Comparison of ENCODE assay signal across 7 cellular contexts in the genomic region with DNA sequence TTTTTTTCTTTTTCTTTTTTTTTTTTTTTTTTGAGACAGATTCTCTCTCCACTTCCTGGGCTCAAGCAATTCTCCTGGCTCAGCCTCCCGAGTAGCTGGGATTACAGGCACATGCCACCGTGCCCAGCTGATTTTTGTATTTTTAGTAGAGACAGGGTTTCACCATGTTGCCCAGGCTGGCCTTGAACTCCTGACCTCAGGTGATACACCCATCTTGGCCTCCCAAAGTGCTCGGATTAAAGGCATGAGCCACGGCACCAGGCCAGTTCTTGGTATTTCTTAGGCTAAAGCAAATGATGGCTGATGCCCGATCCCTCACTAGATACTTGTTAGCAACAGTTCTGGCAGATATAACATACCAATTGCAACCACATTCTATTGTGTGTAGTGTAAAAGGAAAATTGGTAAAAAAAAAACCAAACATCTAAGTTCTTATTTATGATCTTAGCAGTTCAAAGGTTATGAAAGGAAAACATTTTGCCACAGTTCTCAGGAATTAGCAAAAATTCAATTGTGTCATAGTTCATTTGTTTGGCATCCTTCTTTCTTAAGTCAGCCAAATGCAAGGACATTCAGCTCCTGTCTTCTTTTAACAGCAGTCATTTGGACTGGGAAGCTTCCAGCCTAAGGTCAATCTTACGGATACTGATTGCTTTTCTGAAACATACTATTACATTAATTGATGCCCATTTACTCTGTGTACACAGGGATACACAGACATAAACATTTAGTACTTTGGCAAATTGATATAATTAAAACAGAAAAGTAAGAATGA.
DNase-seq lines count a peak whose midpoint lies in the region; ATAC-seq and TF ChIP-seq lines count a peak whose summit lies in the region.
"Not testable (repeated sequence)": the region's sequence is repeated elsewhere in the genome, so short reads cannot be mapped to it uniquely, and the experiment has no call there.

No MANE protein-coding gene starts in this region.

- H3K27ac Mint-ChIP-seq in CD8-positive, alpha-beta memory T cell: peak overlapping the region in 7 of 8 donors; percentile 46 to 94 (median 84)
- H3K27ac Mint-ChIP-seq in T-cell: peak overlapping the region; percentile 84 to 86
- peak overlapping the region; percentile 5 for H3K27ac Mint-ChIP-seq in activated CD4-positive, alpha-beta memory T cell treated with anti-CD3 and anti-CD28 coated beads, Interleukin-2, amount 10 ng/mL, durations not matched to agents 7 days and 5 days
- peak overlapping the region; percentile 13 for H3K27ac Mint-ChIP-seq in activated T-helper 1 cell treated with anti-CD3 and anti-CD28 coated beads, Interleukin-12 subunit alpha, Interleukin-12 subunit beta, Interleukin-2, Interleukin-4 antibody, amounts not matched to agents 30 ng/mL and 10 ng/mL and 1 ng/mL, durations not matched to agents 14 hours and 24 hours and 36 hours
- H3K27ac Mint-ChIP-seq in activated naive CD8-positive, alpha-beta T cell treated with anti-CD3 and anti-CD28 coated beads, Interleukin-2, amount 50 U/mL, for 24 hours: peak overlapping the region; percentile 43
- H3K27ac Mint-ChIP-seq in natural killer cell: peak overlapping the region; percentile 73 to 83

- H3K4me3 ChIP-seq in CD8-positive, alpha-beta memory T cell (ENCODE audit: low read length): not testable (repeated sequence)

- POLR2A ChIA-PET in CD8-positive, alpha-beta memory T cell (lab: Charles Lee); activated CD4-positive, alpha-beta memory T cell treated with anti-CD3 and anti-CD28 coated beads, Interleukin-2, amount 10 ng/mL, durations not matched to agents 7 days and 5 days (lab: Charles Lee): not testable (repeated sequence)
- POLR2A ChIA-PET in T-cell (lab: Charles Lee): interaction anchor here (0.6 to 0.7 kb wide), 2 partner anchors 19 to 72 kb away, joined by 3 to 10 read pairs; no protein-coding TSS in a partner anchor

- H3K9me3 Mint-ChIP-seq in CD8-positive, alpha-beta memory T cell: peaks cover 6 to 20% (median 11%) of the 10 kb centered on the region in 5 donors
- H3K9me3 Mint-ChIP-seq in T-cell: peaks cover 11 to 19% (median 12%) of the 10 kb centered on the region in 3 donors
- peaks cover 22% of the 10 kb centered on the region for H3K9me3 Mint-ChIP-seq in activated CD4-positive, alpha-beta memory T cell treated with anti-CD3 and anti-CD28 coated beads, Interleukin-2, amount 10 ng/mL, durations not matched to agents 7 days and 5 days
- peaks cover 17% of the 10 kb centered on the region for H3K9me3 Mint-ChIP-seq in activated T-helper 1 cell treated with anti-CD3 and anti-CD28 coated beads, Interleukin-12 subunit alpha, Interleukin-12 subunit beta, Interleukin-2, Interleukin-4 antibody, amounts not matched to agents 30 ng/mL and 10 ng/mL and 1 ng/mL, durations not matched to agents 14 hours and 24 hours and 36 hours
- peaks cover 20% of the 10 kb centered on the region for H3K9me3 Mint-ChIP-seq in activated naive CD8-positive, alpha-beta T cell treated with anti-CD3 and anti-CD28 coated beads, Interleukin-2, amount 50 U/mL, for 24 hours
- not testable (repeated sequence) for H3K9me3 Mint-ChIP-seq in natural killer cell

- not testable (repeated sequence) for H3K27ac ChIP-seq in CD8-positive, alpha-beta memory T cell (ENCODE audit: low read depth, low read length)

- H3K27me3 ChIP-seq in CD8-positive, alpha-beta memory T cell (ENCODE audit: insufficient read depth, low read length, poor library complexity, severe bottlenecking): not testable (repeated sequence)

- not testable (repeated sequence) for H3K9me3 ChIP-seq in CD8-positive, alpha-beta memory T cell (ENCODE audit: low read length)

- H3K36me3 ChIP-seq in CD8-positive, alpha-beta memory T cell (ENCODE audit: insufficient read depth, low read length): not testable (repeated sequence)

- CTCF ChIA-PET in CD8-positive, alpha-beta memory T cell (lab: Charles Lee): not testable (repeated sequence)
- CTCF ChIA-PET in T-cell (lab: Charles Lee): interaction anchor here in 1 of 2 donors (1.1 kb wide), 1 partner anchor 98 kb away, joined by 3 read pairs; no protein-coding TSS in a partner anchor
- CTCF ChIA-PET in activated CD4-positive, alpha-beta memory T cell treated with anti-CD3 and anti-CD28 coated beads, Interleukin-2, amount 10 ng/mL, durations not matched to agents 7 days and 5 days (lab: Charles Lee): interaction anchor here (0.6 kb wide), 2 partner anchors 43 to 152 kb away, joined by 3 to 5 read pairs; no protein-coding TSS in a partner anchor

- H3K4me1 ChIP-seq in CD8-positive, alpha-beta memory T cell (ENCODE audit: insufficient read depth, low read length): peaks cover 24% of the 10 kb centered on the region

- TF ChIP-seq CTCF in natural killer cell (IDR thresholded peaks at IDR 0.05): not testable (repeated sequence)

- peak overlapping the region in 4 of 7 donors; percentile 38 to 63 (median 50) for H3K4me3 Mint-ChIP-seq in CD8-positive, alpha-beta memory T cell
- H3K4me3 Mint-ChIP-seq in T-cell: peak overlapping the region in 1 of 3 donors; percentile 62
- not testable (repeated sequence) for H3K4me3 Mint-ChIP-seq in activated CD4-positive, alpha-beta memory T cell treated with anti-CD3 and anti-CD28 coated beads, Interleukin-2, amount 10 ng/mL, durations not matched to agents 7 days and 5 days; activated naive CD8-positive, alpha-beta T cell treated with anti-CD3 and anti-CD28 coated beads, Interleukin-2, amount 50 U/mL, for 24 hours
- peak overlapping the region; percentile 0 for H3K4me3 Mint-ChIP-seq in activated T-helper 1 cell treated with anti-CD3 and anti-CD28 coated beads, Interleukin-12 subunit alpha, Interleukin-12 subunit beta, Interleukin-2, Interleukin-4 antibody, amounts not matched to agents 30 ng/mL and 10 ng/mL and 1 ng/mL, durations not matched to agents 14 hours and 24 hours and 36 hours
- H3K4me3 Mint-ChIP-seq in natural killer cell: peak overlapping the region; percentile 18

- peaks cover 24 to 52% (median 27%) of the 10 kb centered on the region in 3 donors for H3K36me3 Mint-ChIP-seq in CD8-positive, alpha-beta memory T cell
- H3K36me3 Mint-ChIP-seq in T-cell (peaks cover 37% of the 10 kb centered on the region), natural killer cell (peaks cover 16% of the 10 kb centered on the region)
- H3K36me3 Mint-ChIP-seq in activated CD4-positive, alpha-beta memory T cell treated with anti-CD3 and anti-CD28 coated beads, Interleukin-2, amount 10 ng/mL, durations not matched to agents 7 days and 5 days (ENCODE audit: low read depth): peaks cover 54% of the 10 kb centered on the region
- peaks cover 19% of the 10 kb centered on the region for H3K36me3 Mint-ChIP-seq in activated T-helper 1 cell treated with anti-CD3 and anti-CD28 coated beads, Interleukin-12 subunit alpha, Interleukin-12 subunit beta, Interleukin-2, Interleukin-4 antibody, amounts not matched to agents 30 ng/mL and 10 ng/mL and 1 ng/mL, durations not matched to agents 14 hours and 24 hours and 36 hours (ENCODE audit: low read depth)
- peaks cover 22% of the 10 kb centered on the region for H3K36me3 Mint-ChIP-seq in activated naive CD8-positive, alpha-beta T cell treated with anti-CD3 and anti-CD28 coated beads, Interleukin-2, amount 50 U/mL, for 24 hours (ENCODE audit: low read depth)

- intact Hi-C loops in activated T-helper 1 cell treated with anti-CD3 and anti-CD28 coated beads, Interleukin-12 subunit alpha, Interleukin-12 subunit beta, Interleukin-2, Interleukin-4 antibody, amounts not matched to agents 30 ng/mL and 10 ng/mL and 1 ng/mL, durations not matched to agents 14 hours and 24 hours and 36 hours (cut with micrococcal nuclease); Right ventricle myocardium inferior (cut with DNase I); natural killer cell (cut with micrococcal nuclease): not testable (repeated sequence)

- ATAC-seq in T-cell (replicated peaks in 1 of 4); activated naive CD8-positive, alpha-beta T cell treated with anti-CD3 and anti-CD28 coated beads, Interleukin-2, amount 50 U/mL, for 24 hours; natural killer cell: not testable (repeated sequence)
- ATAC-seq in Right ventricle myocardium inferior: peak; percentile 45

- peaks cover 36 to 67% (median 38%) of the 10 kb centered on the region in 3 donors for H3K4me1 Mint-ChIP-seq in CD8-positive, alpha-beta memory T cell
- H3K4me1 Mint-ChIP-seq in T-cell: peaks cover 31 to 43% (median 39%) of the 10 kb centered on the region in 3 donors
- peaks cover 23% of the 10 kb centered on the region for H3K4me1 Mint-ChIP-seq in activated CD4-positive, alpha-beta memory T cell treated with anti-CD3 and anti-CD28 coated beads, Interleukin-2, amount 10 ng/mL, durations not matched to agents 7 days and 5 days
- peaks cover 30% of the 10 kb centered on the region for H3K4me1 Mint-ChIP-seq in activated T-helper 1 cell treated with anti-CD3 and anti-CD28 coated beads, Interleukin-12 subunit alpha, Interleukin-12 subunit beta, Interleukin-2, Interleukin-4 antibody, amounts not matched to agents 30 ng/mL and 10 ng/mL and 1 ng/mL, durations not matched to agents 14 hours and 24 hours and 36 hours (ENCODE audit: low read depth)
- H3K4me1 Mint-ChIP-seq in activated naive CD8-positive, alpha-beta T cell treated with anti-CD3 and anti-CD28 coated beads, Interleukin-2, amount 50 U/mL, for 24 hours: peaks cover 31% of the 10 kb centered on the region
- H3K4me1 Mint-ChIP-seq in natural killer cell: peaks cover 32 to 37% of the 10 kb centered on the region in 2 donors

- not testable (repeated sequence) for DNase-seq in CD8-positive, alpha-beta memory T cell; T-cell; activated CD4-positive, alpha-beta memory T cell treated with anti-CD3 and anti-CD28 coated beads, Interleukin-2, amount 10 ng/mL, durations not matched to agents 7 days and 5 days; activated T-helper 1 cell treated with anti-CD3 and anti-CD28 coated beads, Interleukin-12 subunit alpha, Interleukin-12 subunit beta, Interleukin-2, Interleukin-4 antibody, amounts not matched to agents 30 ng/mL and 10 ng/mL and 1 ng/mL, durations not matched to agents 14 hours and 24 hours and 36 hours (ENCODE audit: low spot score); activated naive CD8-positive, alpha-beta T cell treated with anti-CD3 and anti-CD28 coated beads, Interleukin-2, amount 50 U/mL, for 24 hours; Right ventricle myocardium inferior (ENCODE audit: missing footprints); natural killer cell

- not testable (repeated sequence) for H3K27me3 Mint-ChIP-seq in CD8-positive, alpha-beta memory T cell; T-cell; activated CD4-positive, alpha-beta memory T cell treated with anti-CD3 and anti-CD28 coated beads, Interleukin-2, amount 10 ng/mL, durations not matched to agents 7 days and 5 days; activated T-helper 1 cell treated with anti-CD3 and anti-CD28 coated beads, Interleukin-12 subunit alpha, Interleukin-12 subunit beta, Interleukin-2, Interleukin-4 antibody, amounts not matched to agents 30 ng/mL and 10 ng/mL and 1 ng/mL, durations not matched to agents 14 hours and 24 hours and 36 hours (ENCODE audit: insufficient read depth); activated naive CD8-positive, alpha-beta T cell treated with anti-CD3 and anti-CD28 coated beads, Interleukin-2, amount 50 U/mL, for 24 hours; natural killer cell (ENCODE audit: low read depth in 2 of 2)

Comparison
In these comparisons a context has a peak if more than half of its experiments do, and no peak if none do; other contexts are left out.
1. H3K27ac Mint-ChIP-seq: peak in every context shown above with its lines; median percentile 85 in T-cell; 84 in CD8-positive, alpha-beta memory T cell; 78 in natural killer cell; 43 in activated naive CD8-positive, alpha-beta T cell treated with anti-CD3 and anti-CD28 coated beads, Interleukin-2, amount 50 U/mL, for 24 hours; 13 in activated T-helper 1 cell treated with anti-CD3 and anti-CD28 coated beads, Interleukin-12 subunit alpha, Interleukin-12 subunit beta, Interleukin-2, Interleukin-4 antibody, amounts not matched to agents 30 ng/mL and 10 ng/mL and 1 ng/mL, durations not matched to agents 14 hours and 24 hours and 36 hours; 5 in activated CD4-positive, alpha-beta memory T cell treated with anti-CD3 and anti-CD28 coated beads, Interleukin-2, amount 10 ng/mL, durations not matched to agents 7 days and 5 days.